1 cellular context compared by ENCODE assay signal in genomic region chr7:25953859-25954258, GRCh38.
TF ChIP-seq lines count a peak whose summit lies in the region.

No MANE protein-coding gene starts in this region.

TF ChIP-seq in WTC11, 78 proteins besides CTCF, POLR2A, EP300 and RAD21 (continued from another document):
- TF ChIP-seq ZBTB43 (CRISPR knock-in tag; IDR thresholded peaks at IDR 0.05) = no peak
- no peak for TF ChIP-seq TEAD4 (CRISPR knock-in tag; IDR thresholded peaks at IDR 0.05)
- no peak for TF ChIP-seq ZNF416 (CRISPR knock-in tag; IDR thresholded peaks at IDR 0.05)
- TF ChIP-seq ELF4 (CRISPR knock-in tag; IDR thresholded peaks at IDR 0.05; ENCODE audit: low read depth) = no peak
- TF ChIP-seq ESRRA (CRISPR knock-in tag; IDR thresholded peaks at IDR 0.05; ENCODE audit: borderline replicate concordance) = no peak
- no peak for TF ChIP-seq ZNF671 (CRISPR knock-in tag; IDR thresholded peaks at IDR 0.05)
- TF ChIP-seq SOX15 (CRISPR knock-in tag; IDR thresholded peaks at IDR 0.05) = no peak
- TF ChIP-seq ERG (CRISPR knock-in tag; IDR thresholded peaks at IDR 0.05) = no peak
